9 cellular contexts compared by ENCODE assay signal in genomic region chr20:8394308-8394945, GRCh38.
DNase-seq lines count a peak whose midpoint lies in the region; ATAC-seq and TF ChIP-seq lines count a peak whose summit lies in the region.
"Had no signal": no experiment of that assay in that cellular context is flagged by ENCODE, and none has a peak within 500 bp of the region (broad histone marks: within the 10 kb centered on the region; RNA-seq: fewer than 3 reads in every experiment).

No MANE protein-coding gene starts in this region.

- H3K4me3 ChIP-seq in choroid plexus epithelial cell (ENCODE audit: low read depth, low read length) (no peak overlapping the region), Peyer's patch (no peak overlapping the region), transverse colon (no peak overlapping the region)
- H3K4me3 ChIP-seq: skin epidermis had no signal

- H3K27ac ChIP-seq in Peyer's patch (no peak overlapping the region), transverse colon (no peak overlapping the region)
- H3K27ac ChIP-seq: skin epidermis had no signal

- in situ Hi-C loops in transverse colon (cut with MboI; ENCODE audit: low pct_ligation_motif_present in 1 of 4, low pct_unique_long_range_greater_than_20kb in 1 of 4, low sequenced_read_pairs in 3 of 4) = loop anchor here in 3 of 4 donors (25.0 kb wide), 2 partner anchors 257 to 357 kb away; partner anchors contain the start of gene PLCB1 (in 2 of the 3)

- H3K27me3 ChIP-seq in Peyer's patch = no peaks in the 10 kb centered on the region
- no peaks in the 10 kb centered on the region for H3K27me3 ChIP-seq in transverse colon

- peak; percentile 45 for DNase-seq in GM04504 (ENCODE audit: low read depth)
- DNase-seq in choroid plexus epithelial cell (ENCODE audit: low read depth) = peak; percentile 74
- no peak for DNase-seq in NCI-H146 treated with DMSO at 0.1 percent for 48 hours (lab: John Stamatoyannopoulos, UW; ENCODE audit: unreplicated experiment)
- no peak for DNase-seq in HK-2 (ENCODE audit: unreplicated experiment)
- DNase-seq in Peyer's patch = no peak
- DNase-seq in transverse colon = no peak

- ATAC-seq in GM21515 (IDR thresholded peaks at IDR 0.05; ENCODE audit: unreplicated experiment) (peak; percentile 79), HG03469 (IDR thresholded peaks at IDR 0.05; ENCODE audit: unreplicated experiment) (peak; percentile 91)

- H3K36me3 ChIP-seq in Peyer's patch (no peaks in the 10 kb centered on the region), transverse colon (no peaks in the 10 kb centered on the region)

- no peak for TF ChIP-seq CTCF in choroid plexus epithelial cell (conservative IDR thresholded peaks at IDR 0.05; ENCODE audit: low read depth, low read length)
- TF ChIP-seq CTCF in Peyer's patch (IDR thresholded peaks at IDR 0.05) = no peak
- TF ChIP-seq CTCF in transverse colon (IDR thresholded peaks at IDR 0.05) = no peak

- TF ChIP-seq POLR2A in Peyer's patch (IDR thresholded peaks at IDR 0.05) = no peak
- TF ChIP-seq POLR2A in transverse colon (IDR thresholded peaks at IDR 0.05) = no peak

- intact Hi-C loops in transverse colon (cut with DNase I; ENCODE audit: low total_unique reads) = no loop called here

- no peaks in the 10 kb centered on the region for H3K9me3 ChIP-seq in Peyer's patch
- no peaks in the 10 kb centered on the region for H3K9me3 ChIP-seq in transverse colon

- TF ChIP-seq EP300 in transverse colon (IDR thresholded peaks at IDR 0.05; ENCODE audit: low read depth) = no peak

- H3K4me1 ChIP-seq in Peyer's patch (no peaks in the 10 kb centered on the region), transverse colon (peaks cover 0 to 2% (median 0%) of the 10 kb centered on the region in 4 donors)

- WGBS in transverse colon (ENCODE audit: low coverage in 1 of 2), 2 donors = 73 to 81% methylated on average over 2 of the region's 2 CpGs

Comparison
In these comparisons a context has a peak if more than half of its experiments do, and no peak if none do; other contexts are left out.
1. DNase-seq: peak in GM04504 (single experiment) and choroid plexus epithelial cell (single experiment); none in NCI-H146 treated with DMSO at 0.1 percent for 48 hours (single experiment), HK-2 (single experiment), Peyer's patch (0 of 3) and transverse colon (single experiment).